ENCODE assay signal across 17 cellular contexts in genomic region chr2:181682026-181682789, GRCh38. TPM values are rescaled to one million over a fixed set of nuclear protein-coding genes. Genes with fewer than 3 reads are reported as not detected.
DNase-seq lines count a peak whose midpoint lies in the region; ATAC-seq and TF ChIP-seq lines count a peak whose summit lies in the region.
"Had no signal": no experiment of that assay in that cellular context is flagged by ENCODE, and none has a peak within 500 bp of the region (broad histone marks: within the 10 kb centered on the region; RNA-seq: fewer than 3 reads in every experiment).

No MANE protein-coding gene starts in this region.

- H3K36me3 Mint-ChIP-seq in activated T-cell treated with anti-CD3 and anti-CD28 coated beads, Interleukin-2, amount 50 U/mL, for 24 hours (ENCODE audit: low read depth): no peaks in the 10 kb centered on the region
- H3K36me3 Mint-ChIP-seq in stimulated activated naive B cell treated with anti-CD40 and anti-IgM and Interleukin-4, amounts not matched to agents 10 μg/mL and 1 μg/mL and 100 μg/mL, for 72 hours: peaks cover 2 to 19% of the 10 kb centered on the region in 2 donors

- no peak overlapping the region for H3K9ac ChIP-seq in iPS-18a (ENCODE audit: low read length)

- H3K9me3 Mint-ChIP-seq in activated T-cell treated with anti-CD3 and anti-CD28 coated beads, Interleukin-2, amount 50 U/mL, for 24 hours: peaks cover 3% of the 10 kb centered on the region
- H3K9me3 Mint-ChIP-seq in stimulated activated naive B cell treated with anti-CD40 and anti-IgM and Interleukin-4, amounts not matched to agents 10 μg/mL and 1 μg/mL and 100 μg/mL, for 72 hours: peaks cover 6 to 8% of the 10 kb centered on the region in 2 donors

- H3K36me3 ChIP-seq in iPS-18a (ENCODE audit: control insufficient read depth, low read depth, low read length) (no peaks in the 10 kb centered on the region), Peyer's patch (no peaks in the 10 kb centered on the region)
- no peaks in the 10 kb centered on the region for H3K36me3 ChIP-seq in effector memory CD4-positive, alpha-beta T cell (ENCODE audit: control insufficient read depth, insufficient read depth, low read length)
- H3K36me3 ChIP-seq: brain microvascular endothelial cell, right atrium auricular region, transverse colon had no signal

- no peak for TF ChIP-seq CTCF in Peyer's patch (IDR thresholded peaks at IDR 0.05)

- H3K27me3 ChIP-seq in iPS-18a (ENCODE audit: control insufficient read depth, insufficient read depth, low read length): peaks cover 100% of the 10 kb centered on the region
- peaks cover 0 to 75% of the 10 kb centered on the region in 2 donors for H3K27me3 ChIP-seq in Peyer's patch
- H3K27me3 ChIP-seq in effector memory CD4-positive, alpha-beta T cell (replicated peaks; ENCODE audit: control insufficient read depth, insufficient read depth, low read length, poor library complexity, severe bottlenecking): peaks cover 70% of the 10 kb centered on the region

- H3K4me1 Mint-ChIP-seq in activated T-cell treated with anti-CD3 and anti-CD28 coated beads, Interleukin-2, amount 50 U/mL, for 24 hours (ENCODE audit: low read depth): peaks cover 62% of the 10 kb centered on the region
- H3K4me1 Mint-ChIP-seq in stimulated activated naive B cell treated with anti-CD40 and anti-IgM and Interleukin-4, amounts not matched to agents 10 μg/mL and 1 μg/mL and 100 μg/mL, for 72 hours: peaks cover 48 to 77% of the 10 kb centered on the region in 2 donors

- no peak overlapping the region for H3K27ac Mint-ChIP-seq in activated T-cell treated with anti-CD3 and anti-CD28 coated beads, Interleukin-2, amount 50 U/mL, for 24 hours
- peak overlapping the region; percentile 73 for H3K27ac Mint-ChIP-seq in stimulated activated naive B cell treated with anti-CD40 and anti-IgM and Interleukin-4, amounts not matched to agents 10 μg/mL and 1 μg/mL and 100 μg/mL, for 72 hours

- TF ChIP-seq POLR2A in Peyer's patch (IDR thresholded peaks at IDR 0.05): no peak

- H3K27ac ChIP-seq in iPS-18a (ENCODE audit: low read length) (no peak overlapping the region), Peyer's patch (no peak overlapping the region)
- no peak overlapping the region for H3K27ac ChIP-seq in effector memory CD4-positive, alpha-beta T cell (ENCODE audit: insufficient read depth, low read length, poor library complexity, severe bottlenecking)
- H3K27ac ChIP-seq: brain microvascular endothelial cell, right atrium auricular region, transverse colon, VCaP had no signal

- H3K4me3 ChIP-seq in iPS-18a (ENCODE audit: low read length) (peak overlapping the region; percentile 48), Peyer's patch (no peak overlapping the region)
- no peak overlapping the region for H3K4me3 ChIP-seq in effector memory CD4-positive, alpha-beta T cell (ENCODE audit: insufficient read depth, low read depth, low read length, poor library complexity, severe bottlenecking)
- H3K4me3 ChIP-seq: right atrium auricular region had no signal

- ATAC-seq in stimulated activated naive B cell treated with anti-CD40 and anti-IgM and Interleukin-4, amounts not matched to agents 10 μg/mL and 1 μg/mL and 100 μg/mL, for 72 hours (replicated peaks): peak; percentile 26 to 49
- ATAC-seq: SK-N-SH treated with all-trans-retinoic acid at 6 μM for 48 hours had no signal

- peaks cover 37% of the 10 kb centered on the region for H3K4me1 ChIP-seq in iPS-18a (ENCODE audit: control insufficient read depth, low read depth, low read length)
- peaks cover 0 to 26% (median 8%) of the 10 kb centered on the region in 4 donors for H3K4me1 ChIP-seq in Peyer's patch
- peaks cover 21% of the 10 kb centered on the region for H3K4me1 ChIP-seq in effector memory CD4-positive, alpha-beta T cell (ENCODE audit: control insufficient read depth, insufficient read depth, low read length, poor library complexity, severe bottlenecking)

- peak; percentile 37 for DNase-seq in activated T-cell treated with anti-CD3 and anti-CD28 coated beads, Interleukin-2, amount 50 U/mL, for 24 hours
- no peak for DNase-seq in activated T-cell treated with anti-CD3 and anti-CD28 coated beads for 4 hours
- peak; percentile 30 to 35 for DNase-seq in activated T-cell treated with anti-CD3 and anti-CD28 coated beads, Interleukin-2, amount 50 U/mL, for 48 hours
- no peak for DNase-seq in stimulated activated naive B cell treated with anti-CD40 and anti-IgM and Interleukin-4, amounts not matched to agents 10 μg/mL and 1 μg/mL and 100 μg/mL, for 72 hours
- DNase-seq in CD1c-positive myeloid dendritic cell (ENCODE audit: extremely low spot score): no peak
- no peak for DNase-seq in Peyer's patch
- DNase-seq in effector memory CD4-positive, alpha-beta T cell: no peak
- DNase-seq: brain microvascular endothelial cell; NCI-H1436 treated with DMSO at 0.1 percent for 48 hours; stimulated activated CD4-positive, alpha-beta T cell treated with anti-CD3 and anti-CD28 coated beads, Interleukin-1b, Interleukin-23, amount 100 ng/mL, for 48 hours; transverse colon had no signal

- H3K9me3 ChIP-seq in iPS-18a (ENCODE audit: control insufficient read depth, low read depth, low read length): peaks cover 3% of the 10 kb centered on the region
- no peaks in the 10 kb centered on the region for H3K9me3 ChIP-seq in Peyer's patch
- no peaks in the 10 kb centered on the region for H3K9me3 ChIP-seq in effector memory CD4-positive, alpha-beta T cell (ENCODE audit: control insufficient read depth, low read length)
- H3K9me3 ChIP-seq: right atrium auricular region, transverse colon had no signal

- H3K27me3 Mint-ChIP-seq in activated T-cell treated with anti-CD3 and anti-CD28 coated beads, Interleukin-2, amount 50 U/mL, for 24 hours: peaks cover 94% of the 10 kb centered on the region
- peaks cover 82 to 89% of the 10 kb centered on the region in 2 donors for H3K27me3 Mint-ChIP-seq in stimulated activated naive B cell treated with anti-CD40 and anti-IgM and Interleukin-4, amounts not matched to agents 10 μg/mL and 1 μg/mL and 100 μg/mL, for 72 hours

- peak overlapping the region; percentile 73 for H3K4me3 Mint-ChIP-seq in activated T-cell treated with anti-CD3 and anti-CD28 coated beads, Interleukin-2, amount 50 U/mL, for 24 hours
- H3K4me3 Mint-ChIP-seq in stimulated activated naive B cell treated with anti-CD40 and anti-IgM and Interleukin-4, amounts not matched to agents 10 μg/mL and 1 μg/mL and 100 μg/mL, for 72 hours: peak overlapping the region; percentile 69 to 74

RNA-seq across cellular contexts. Expression of gene NEUROD1, which starts 1.9 kb away (rescaled TPM):
- total RNA-seq in Peyer's patch: 1 to 10 TPM; 1.7 to 6.8 (median 3.1) TPM
- total RNA-seq: liver, myocyte, right atrium auricular region had no signal

RNA-seq across cellular contexts. Expression of gene CERKL, which starts 25.3 kb away (rescaled TPM):
- total RNA-seq in Peyer's patch: 1 to 10 TPM in 3 of 4 donors, not detected in 1; 1.6 to 5.0 (median 1.7) TPM
- total RNA-seq: myocyte, right atrium auricular region had no signal

Comparison
In these comparisons a context has a peak if more than half of its experiments do, and no peak if none do; other contexts are left out.
1. DNase-seq: peak in activated T-cell treated with anti-CD3 and anti-CD28 coated beads, Interleukin-2, amount 50 U/mL, for 24 hours (single experiment) and activated T-cell treated with anti-CD3 and anti-CD28 coated beads, Interleukin-2, amount 50 U/mL, for 48 hours (2 of 2); none in activated T-cell treated with anti-CD3 and anti-CD28 coated beads for 4 hours (single experiment), stimulated activated naive B cell treated with anti-CD40 and anti-IgM and Interleukin-4, amounts not matched to agents 10 μg/mL and 1 μg/mL and 100 μg/mL, for 72 hours (single experiment), CD1c-positive myeloid dendritic cell (single experiment), Peyer's patch (0 of 3) and effector memory CD4-positive, alpha-beta T cell (0 of 3).